In the genomic region with DNA sequence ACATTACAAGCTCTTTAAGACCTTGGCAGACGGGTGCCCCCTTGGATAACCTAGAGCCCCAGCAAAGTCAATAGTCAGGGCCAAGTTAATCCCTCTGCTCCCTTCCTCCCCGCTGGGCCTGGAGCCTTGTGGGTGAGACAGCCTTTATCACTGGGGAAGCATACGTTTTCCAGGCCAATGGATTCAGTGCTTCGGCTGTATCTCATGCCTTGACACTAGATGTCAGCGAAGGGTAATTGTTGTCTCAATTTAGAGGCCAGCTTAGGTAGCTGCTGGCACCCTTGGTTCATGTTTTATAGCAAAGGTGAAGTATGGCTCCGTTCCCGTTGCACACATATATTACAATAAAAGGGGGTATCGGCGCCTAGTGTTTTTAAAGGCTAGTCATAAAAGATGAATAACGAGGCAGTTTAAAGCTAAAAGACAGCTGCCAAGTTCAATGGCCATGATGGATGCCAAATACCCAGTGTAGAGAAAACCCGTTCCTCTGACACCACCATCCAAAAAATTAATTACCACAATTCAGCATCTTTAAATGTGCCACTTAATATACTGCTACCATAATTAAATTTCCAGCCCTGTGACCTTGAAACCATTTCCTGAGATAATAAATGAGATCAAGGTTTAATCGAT, we compare ENCODE assay signal across 9 cellular contexts. TPM values are rescaled to one million over a fixed set of nuclear protein-coding genes. Genes with fewer than 3 reads are reported as not detected.
DNase-seq lines count a peak whose midpoint lies in the region; ATAC-seq and TF ChIP-seq lines count a peak whose summit lies in the region.
"Had no signal": no experiment of that assay in that cellular context is flagged by ENCODE, and none has a peak within 500 bp of the region (broad histone marks: within the 10 kb centered on the region; RNA-seq: fewer than 3 reads in every experiment).

No MANE protein-coding gene starts in this region.

- H3K27ac ChIP-seq in A673 (ENCODE audit: low read depth, low read length, poor library complexity, severe bottlenecking), result no peak overlapping the region
- H3K27ac ChIP-seq: pancreas had no signal

- H3K27me3 ChIP-seq in A673 (replicated peaks; ENCODE audit: insufficient read depth, low read depth, low read length, poor library complexity), result peaks cover 4% of the 10 kb centered on the region

- ATAC-seq in GM18873 (IDR thresholded peaks at IDR 0.05; ENCODE audit: low FRiP score, unreplicated experiment) (no peak), GM21619 (IDR thresholded peaks at IDR 0.05; ENCODE audit: unreplicated experiment) (no peak), HG03469 (IDR thresholded peaks at IDR 0.05; ENCODE audit: unreplicated experiment) (no peak)

- TF ChIP-seq CTCF in A673 (conservative IDR thresholded peaks at IDR 0.05; ENCODE audit: low read depth, low read length) (peak; percentile 44), HFF-Myc (IDR thresholded peaks at IDR 0.05; ENCODE audit: low read depth, low read length, missing control alignments) (peak; percentile 31), fibroblast of pulmonary artery (IDR thresholded peaks at IDR 0.05; ENCODE audit: low read length, missing control alignments) (no peak)

- H3K4me3 ChIP-seq in A673 (ENCODE audit: low read depth, low read length, poor library complexity, severe bottlenecking) (no peak overlapping the region), HFF-Myc (replicated peaks; ENCODE audit: low read depth, low read length) (no peak overlapping the region), fibroblast of pulmonary artery (replicated peaks; ENCODE audit: low read depth, low read length) (no peak overlapping the region)
- H3K4me3 ChIP-seq: pancreas had no signal

- H3K9me3 ChIP-seq in A673 (ENCODE audit: low read depth, low read length, poor library complexity, severe bottlenecking), result peaks cover 9% of the 10 kb centered on the region
- H3K9me3 ChIP-seq: pancreas had no signal

- DNase-seq in A673 (ENCODE audit: low spot score) (peak; percentile 55), HFF-Myc (ENCODE audit: extremely low read depth, low read depth) (no peak), NCI-H82 (lab: John Stamatoyannopoulos, UW) (peak; percentile 90), fibroblast of pulmonary artery (ENCODE audit: low read depth) (peak; percentile 17), superior temporal gyrus (ENCODE audit: extremely low spot score) (no peak)
- DNase-seq: pancreas had no signal

- no TSS peak for BruUV-seq in A673 (replicated peaks; lab: Mats Ljungman, UMichigan)

- H3K4me1 ChIP-seq in A673 (ENCODE audit: insufficient read depth, low read length, poor library complexity, severe bottlenecking), result no peaks in the 10 kb centered on the region
- H3K4me1 ChIP-seq: pancreas had no signal

- intact Hi-C loops in A673 (cut with micrococcal nuclease; ENCODE audit: unreplicated experiment), result no loop called here

- POLR2A ChIA-PET in A673 (lab: Charles Lee; ENCODE audit: low non-redundant PET), result no interaction called here

- no peaks in the 10 kb centered on the region for H3K36me3 ChIP-seq in A673 (ENCODE audit: insufficient read depth, low read length, poor library complexity, severe bottlenecking)
- H3K36me3 ChIP-seq: pancreas had no signal

- CTCF ChIA-PET in A673 (lab: Charles Lee), result no interaction called here

RNA-seq across cellular contexts. Expression of a gene that starts 52.3 kb away (rescaled TPM):
- total RNA-seq in A673 (2021), result 58.1 and 59.3 TPM in 2 replicates

Comparison
In these comparisons a context has a peak if more than half of its experiments do, and no peak if none do; other contexts are left out.
1. DNase-seq: peak in A673 (single experiment), NCI-H82 (single experiment) and fibroblast of pulmonary artery (single experiment); none in HFF-Myc (single experiment) and superior temporal gyrus (single experiment).